10 cellular contexts compared by ENCODE assay signal in genomic region chr1:101122452-101123166, GRCh38.
DNase-seq lines count a peak whose midpoint lies in the region; ATAC-seq and TF ChIP-seq lines count a peak whose summit lies in the region.
"Had no signal": no experiment of that assay in that cellular context is flagged by ENCODE, and none has a peak within 500 bp of the region (broad histone marks: within the 10 kb centered on the region; RNA-seq: fewer than 3 reads in every experiment).

No MANE protein-coding gene starts in this region.

- H2AK5ac ChIP-seq in mesendoderm (ENCODE audit: low read length) = no peak overlapping the region

- H3K23ac ChIP-seq in mesendoderm (ENCODE audit: low read length) = no peak overlapping the region

- H2BK5ac ChIP-seq in mesendoderm (ENCODE audit: low read length) = no peak overlapping the region

- no peak overlapping the region for H3K56ac ChIP-seq in mesendoderm (ENCODE audit: low read length)

- TF ChIP-seq POLR2A in esophagus muscularis mucosa (IDR thresholded peaks at IDR 0.05; ENCODE audit: low read depth) = no peak

- H3K9me3 ChIP-seq in esophagus muscularis mucosa = no peaks in the 10 kb centered on the region

- no peak overlapping the region for H3K18ac ChIP-seq in mesendoderm (ENCODE audit: low read length)

- no peak overlapping the region for H4K8ac ChIP-seq in mesendoderm (ENCODE audit: low read depth, low read length)

- H3K9me3 Mint-ChIP-seq in activated naive CD4-positive, alpha-beta T cell treated with anti-CD3 and anti-CD28 coated beads, Interleukin-2, amount 50 U/mL, for 72 hours = no peaks in the 10 kb centered on the region

- H3K27ac ChIP-seq in mesendoderm (ENCODE audit: low read depth, low read length) (no peak overlapping the region), esophagus muscularis mucosa (replicated peaks in 1 of 4) (no peak overlapping the region)

- H3K27ac Mint-ChIP-seq in activated naive CD4-positive, alpha-beta T cell treated with anti-CD3 and anti-CD28 coated beads, Interleukin-2, amount 50 U/mL, for 72 hours = peak overlapping the region in 1 of 2 donors; percentile 7

- H3K79me2 ChIP-seq in mesendoderm (ENCODE audit: control insufficient read depth, insufficient read depth, low read length) = no peaks in the 10 kb centered on the region

- H3K36me3 Mint-ChIP-seq in activated naive CD4-positive, alpha-beta T cell treated with anti-CD3 and anti-CD28 coated beads, Interleukin-2, amount 50 U/mL, for 72 hours = no peaks in the 10 kb centered on the region

- H3K79me1 ChIP-seq in mesendoderm (ENCODE audit: low read length) = no peaks in the 10 kb centered on the region

- ATAC-seq in GM19372 (IDR thresholded peaks at IDR 0.05; ENCODE audit: low read depth, unreplicated experiment) (peak; percentile 93), HG03064 (IDR thresholded peaks at IDR 0.05; ENCODE audit: low read depth, unreplicated experiment) (peak; percentile 98)
- ATAC-seq in activated naive CD4-positive, alpha-beta T cell treated with anti-CD3 and anti-CD28 coated beads, Interleukin-2, amount 50 U/mL, for 72 hours = peak; percentile 80 to 94

- DNase-seq in GM10248 (ENCODE audit: extremely low spot score) (peak; percentile 38), mesendoderm (no peak), HUDEP-2 (lab: John Stamatoyannopoulos, UW; ENCODE audit: unreplicated experiment in 76 of 76) (no peak), esophagus muscularis mucosa (ENCODE audit: extremely low spot score) (no peak), globus pallidus (ENCODE audit: low spot score) (no peak)
- DNase-seq in activated naive CD4-positive, alpha-beta T cell treated with anti-CD3 and anti-CD28 coated beads, Interleukin-2, amount 50 U/mL, for 72 hours (ENCODE audit: low spot score in 2 of 2) = no peak
- DNase-seq: dermis blood vessel endothelial cell, T-helper 9 cell had no signal

- no peaks in the 10 kb centered on the region for H3K36me3 ChIP-seq in mesendoderm (ENCODE audit: control insufficient read depth, insufficient read depth, low read length)
- H3K36me3 ChIP-seq in esophagus muscularis mucosa = no peaks in the 10 kb centered on the region

- H2BK15ac ChIP-seq in mesendoderm (replicated peaks; ENCODE audit: low read depth) = no peak overlapping the region

- intact Hi-C loops in esophagus muscularis mucosa (cut with DNase I) = no loop called here

- TF ChIP-seq EP300 in esophagus muscularis mucosa (IDR thresholded peaks at IDR 0.05) = no peak

- no peak overlapping the region for H3K4ac ChIP-seq in mesendoderm (ENCODE audit: low read depth, low read length)

- POLR2A ChIA-PET in GM10248 (lab: Yijun Ruan, JAX) = no interaction called here

- no peak overlapping the region for H3K9ac ChIP-seq in mesendoderm (ENCODE audit: low read length)

- no peak for TF ChIP-seq CTCF in GM10248 (IDR thresholded peaks at IDR 0.05; ENCODE audit: control extremely low read depth, extremely low read depth, low read depth, missing control alignments)
- TF ChIP-seq CTCF in esophagus muscularis mucosa (IDR thresholded peaks at IDR 0.05) = no peak

- WGBS in mesendoderm (ENCODE audit: extremely low coverage, insufficient coverage, low lambda C conversion rate) = no CpG with 5 or more reads among the region's 8 CpGs
- WGBS in esophagus muscularis mucosa = 81% methylated on average over 8 of the region's 8 CpGs

- H3K4me2 ChIP-seq in mesendoderm (ENCODE audit: low read length) = no peak overlapping the region

- no peak overlapping the region for H2BK120ac ChIP-seq in mesendoderm (ENCODE audit: low read depth, low read length)

- H3K27me3 ChIP-seq in mesendoderm (ENCODE audit: insufficient read depth, low read length, poor library complexity) = no peaks in the 10 kb centered on the region
- H3K27me3 ChIP-seq in esophagus muscularis mucosa = no peaks in the 10 kb centered on the region

- no peak overlapping the region for H4K5ac ChIP-seq in mesendoderm (ENCODE audit: low read length)

- CTCF ChIA-PET in GM10248 (lab: Yijun Ruan, JAX) = interaction anchor here (0.9 to 1.4 kb wide), 2 partner anchors 17 to 29 kb away, joined by 3 read pairs; no protein-coding TSS in a partner anchor

- no peaks in the 10 kb centered on the region for H3K4me1 ChIP-seq in mesendoderm (ENCODE audit: control insufficient read depth, low read depth, low read length)
- no peaks in the 10 kb centered on the region for H3K4me1 ChIP-seq in esophagus muscularis mucosa

- H3K4me3 ChIP-seq in mesendoderm (ENCODE audit: low read length) (no peak overlapping the region), esophagus muscularis mucosa (no peak overlapping the region)
